ENCODE assay signal across 8 cellular contexts in the genomic region with DNA sequence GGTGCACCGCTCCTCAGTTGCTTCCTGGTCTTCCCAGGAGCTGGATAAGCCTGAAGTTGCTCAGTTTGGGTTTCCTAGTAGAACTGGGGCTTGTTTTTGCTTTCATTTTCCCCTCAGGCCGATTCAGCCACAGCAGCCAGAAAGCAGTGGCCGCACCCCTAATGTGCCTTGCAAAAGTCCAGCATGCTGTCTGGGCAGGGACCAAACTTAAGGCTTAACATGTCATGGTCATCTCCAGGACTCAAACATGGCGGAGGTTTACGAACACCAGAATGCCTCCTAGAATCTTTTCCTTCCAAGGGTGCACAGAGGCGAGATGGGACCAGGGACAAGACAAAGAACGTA. TPM values are rescaled to one million over a fixed set of nuclear protein-coding genes. Genes with fewer than 3 reads are reported as not detected.
DNase-seq lines count a peak whose midpoint lies in the region; ATAC-seq and TF ChIP-seq lines count a peak whose summit lies in the region.

No MANE protein-coding gene starts in this region.

- peak overlapping the region; percentile 89 for H3K4me3 Mint-ChIP-seq in activated T-cell treated with anti-CD3 and anti-CD28 coated beads, Interleukin-2, amount 50 U/mL, for 72 hours
- peak overlapping the region; percentile 88 for H3K4me3 Mint-ChIP-seq in stimulated activated effector memory CD8-positive, alpha-beta T cell treated with anti-CD3 and anti-CD28 coated beads, Interleukin-12 subunit alpha, Interleukin-12 subunit beta, amount 100 ng/mL, for 72 hours

- H3K79me2 ChIP-seq in hepatocyte, result peaks cover 13% of the 10 kb centered on the region

- WGBS in hepatocyte (ENCODE audit: low lambda C conversion rate, missing lambda C conversion rate), result 82% methylated on average over 7 of the region's 7 CpGs

- H3K4me2 ChIP-seq in BLaER1 (peak overlapping the region; percentile 99), hepatocyte (peak overlapping the region; percentile 83)

- peaks cover 80% of the 10 kb centered on the region for H3K4me1 Mint-ChIP-seq in activated T-cell treated with anti-CD3 and anti-CD28 coated beads, Interleukin-2, amount 50 U/mL, for 72 hours (ENCODE audit: low read depth)
- H3K4me1 Mint-ChIP-seq in stimulated activated effector memory CD8-positive, alpha-beta T cell treated with anti-CD3 and anti-CD28 coated beads, Interleukin-12 subunit alpha, Interleukin-12 subunit beta, amount 100 ng/mL, for 72 hours, result peaks cover 74% of the 10 kb centered on the region

- H3K27me3 ChIP-seq in BLaER1 (no peaks in the 10 kb centered on the region), hepatocyte (no peaks in the 10 kb centered on the region)

- H3K27ac ChIP-seq in BLaER1 (peak overlapping the region; percentile 98), hepatocyte (peak overlapping the region; percentile 98)

- H3K36me3 Mint-ChIP-seq in activated T-cell treated with anti-CD3 and anti-CD28 coated beads, Interleukin-2, amount 50 U/mL, for 72 hours (ENCODE audit: insufficient read depth in 2 of 2), result peaks cover 0 to 17% of the 10 kb centered on the region in 2 donors
- H3K36me3 Mint-ChIP-seq in stimulated activated effector memory CD8-positive, alpha-beta T cell treated with anti-CD3 and anti-CD28 coated beads, Interleukin-12 subunit alpha, Interleukin-12 subunit beta, amount 100 ng/mL, for 72 hours, result peaks cover 84% of the 10 kb centered on the region

- peak overlapping the region; percentile 93 for H3K27ac Mint-ChIP-seq in activated T-cell treated with anti-CD3 and anti-CD28 coated beads, Interleukin-2, amount 50 U/mL, for 72 hours
- peak overlapping the region; percentile 97 for H3K27ac Mint-ChIP-seq in stimulated activated effector memory CD8-positive, alpha-beta T cell treated with anti-CD3 and anti-CD28 coated beads, Interleukin-12 subunit alpha, Interleukin-12 subunit beta, amount 100 ng/mL, for 72 hours

- H3K9ac ChIP-seq in BLaER1, result peak overlapping the region; percentile 92

- no peaks in the 10 kb centered on the region for H3K27me3 Mint-ChIP-seq in activated T-cell treated with anti-CD3 and anti-CD28 coated beads, Interleukin-2, amount 50 U/mL, for 72 hours (ENCODE audit: low read depth)

- no peaks in the 10 kb centered on the region for H3K9me2 ChIP-seq in hepatocyte (replicated peaks; ENCODE audit: insufficient read depth)

- ATAC-seq in HG02678 (IDR thresholded peaks at IDR 0.05; ENCODE audit: unreplicated experiment) (peak; percentile 1), GM21447 (IDR thresholded peaks at IDR 0.05; ENCODE audit: unreplicated experiment) (no peak)
- no peak for ATAC-seq in activated T-cell treated with anti-CD3 and anti-CD28 coated beads, Interleukin-2, amount 50 U/mL, for 72 hours (replicated peaks in 1 of 2)
- ATAC-seq in stimulated activated effector memory CD8-positive, alpha-beta T cell treated with anti-CD3 and anti-CD28 coated beads, Interleukin-12 subunit alpha, Interleukin-12 subunit beta, amount 100 ng/mL, for 72 hours, result no peak

- peaks cover 46% of the 10 kb centered on the region for H3K4me1 ChIP-seq in BLaER1
- H3K4me1 ChIP-seq in hepatocyte (ENCODE audit: insufficient read depth), result peaks cover 58% of the 10 kb centered on the region

- peak overlapping the region; percentile 69 for H3K4me3 ChIP-seq in BLaER1
- peak overlapping the region; percentile 26 for H3K4me3 ChIP-seq in hepatocyte

- H4K20me1 ChIP-seq in BLaER1, result no peaks in the 10 kb centered on the region
- no peaks in the 10 kb centered on the region for H4K20me1 ChIP-seq in hepatocyte (ENCODE audit: insufficient read depth, poor library complexity, severe bottlenecking)

- DNase-seq in activated T-cell treated with anti-CD3 and anti-CD28 coated beads, Interleukin-2, amount 50 U/mL, for 72 hours, result peak in 1 of 2 donors; percentile 23
- DNase-seq in hepatocyte (ENCODE audit: low spot score), result peak; percentile 30
- DNase-seq in stimulated activated effector memory CD8-positive, alpha-beta T cell treated with anti-CD3 and anti-CD28 coated beads, Interleukin-12 subunit alpha, Interleukin-12 subunit beta, amount 100 ng/mL, for 72 hours (ENCODE audit: low spot score in 2 of 2), result peak in 1 of 2 donors; percentile 72
- DNase-seq in HT-29 (ENCODE audit: low spot score), result no peak
- no peak for DNase-seq in KG1 (lab: John Stamatoyannopoulos, UW)

- H3K9me3 ChIP-seq in BLaER1 (no peaks in the 10 kb centered on the region), hepatocyte (ENCODE audit: low read depth) (no peaks in the 10 kb centered on the region)

- no peaks in the 10 kb centered on the region for H3K9me3 Mint-ChIP-seq in activated T-cell treated with anti-CD3 and anti-CD28 coated beads, Interleukin-2, amount 50 U/mL, for 72 hours
- H3K9me3 Mint-ChIP-seq in stimulated activated effector memory CD8-positive, alpha-beta T cell treated with anti-CD3 and anti-CD28 coated beads, Interleukin-12 subunit alpha, Interleukin-12 subunit beta, amount 100 ng/mL, for 72 hours, result no peaks in the 10 kb centered on the region

- no peak for TF ChIP-seq CTCF in hepatocyte (IDR thresholded peaks at IDR 0.05; ENCODE audit: poor library complexity)

- H2AFZ ChIP-seq in hepatocyte, result peak overlapping the region; percentile 87

- peaks cover 49% of the 10 kb centered on the region for H3K36me3 ChIP-seq in BLaER1
- no peaks in the 10 kb centered on the region for H3K36me3 ChIP-seq in hepatocyte (replicated peaks; ENCODE audit: insufficient read depth, low read depth)

RNA-seq across cellular contexts. Expression of a gene that starts 2.5 kb away (rescaled TPM):
- total RNA-seq in activated T-cell treated with anti-CD3 and anti-CD28 coated beads, Interleukin-2, amount 50 U/mL, for 72 hours, result not detected
- 0.23 and 0.24 TPM in 2 replicates for total RNA-seq in hepatocyte
- 0.41 and 1.2 TPM in 2 replicates for polyA plus RNA-seq in hepatocyte
- not detected in 2 replicates for total RNA-seq in HT-29 (2014; rRNA removed; shearing (Covaris generic))

RNA-seq across cellular contexts. Expression of a gene that starts 2.7 kb away (rescaled TPM):
- 10 to 100 TPM; 38.4 to 40.7 TPM for total RNA-seq in activated T-cell treated with anti-CD3 and anti-CD28 coated beads, Interleukin-2, amount 50 U/mL, for 72 hours
- total RNA-seq in hepatocyte, result 39.3 and 49.2 TPM in 2 replicates
- 78.7 and 81.0 TPM in 2 replicates for polyA plus RNA-seq in hepatocyte
- 147 and 161 TPM in 2 replicates for total RNA-seq in HT-29 (2014; rRNA removed; shearing (Covaris generic))

RNA-seq across cellular contexts. Expression of a gene that starts 17.3 kb away (rescaled TPM):
- total RNA-seq in activated T-cell treated with anti-CD3 and anti-CD28 coated beads, Interleukin-2, amount 50 U/mL, for 72 hours, result 10 to 100 TPM; 56.7 to 66.8 TPM
- total RNA-seq in hepatocyte, result 14.0 and 15.4 TPM in 2 replicates
- 2.3 and 3.7 TPM in 2 replicates for polyA plus RNA-seq in hepatocyte
- total RNA-seq in HT-29 (2014; rRNA removed; shearing (Covaris generic)), result 12.2 and 12.3 TPM in 2 replicates

RNA-seq across cellular contexts. Expression of a gene that starts 18.3 kb away (rescaled TPM):
- total RNA-seq in activated T-cell treated with anti-CD3 and anti-CD28 coated beads, Interleukin-2, amount 50 U/mL, for 72 hours, result 10 to 100 TPM; 67.3 to 68.9 TPM
- 26.3 and 35.0 TPM in 2 replicates for total RNA-seq in hepatocyte
- polyA plus RNA-seq in hepatocyte, result 35.4 and 39.9 TPM in 2 replicates
- total RNA-seq in HT-29 (2014; rRNA removed; shearing (Covaris generic)), result 32.4 and 45.5 TPM in 2 replicates

RNA-seq across cellular contexts. Expression of a gene that starts 20.6 kb away (rescaled TPM):
- under 1 TPM; 0.12 to 0.38 TPM for total RNA-seq in activated T-cell treated with anti-CD3 and anti-CD28 coated beads, Interleukin-2, amount 50 U/mL, for 72 hours
- total RNA-seq in hepatocyte, result 0.40 and 1.1 TPM in 2 replicates
- 0.15 and 0.41 TPM in 2 replicates for polyA plus RNA-seq in hepatocyte
- 0.50 TPM in 1 of 2 replicates, not detected in the other for total RNA-seq in HT-29 (2014; rRNA removed; shearing (Covaris generic))
